ENCODE assay signal across 1 cellular context in genomic region chr15:48330855-48331795, GRCh38.
TF ChIP-seq lines count a peak whose summit lies in the region.

Gene DUT, plus strand, starts transcription at chr15:48331429. Its CDS starts 87 bp downstream, at chr15:48331516.

TF ChIP-seq in K562, 482 proteins besides CTCF, POLR2A, EP300 and RAD21 (continued from another document and continues in another):
- TF ChIP-seq, protein P1, sequence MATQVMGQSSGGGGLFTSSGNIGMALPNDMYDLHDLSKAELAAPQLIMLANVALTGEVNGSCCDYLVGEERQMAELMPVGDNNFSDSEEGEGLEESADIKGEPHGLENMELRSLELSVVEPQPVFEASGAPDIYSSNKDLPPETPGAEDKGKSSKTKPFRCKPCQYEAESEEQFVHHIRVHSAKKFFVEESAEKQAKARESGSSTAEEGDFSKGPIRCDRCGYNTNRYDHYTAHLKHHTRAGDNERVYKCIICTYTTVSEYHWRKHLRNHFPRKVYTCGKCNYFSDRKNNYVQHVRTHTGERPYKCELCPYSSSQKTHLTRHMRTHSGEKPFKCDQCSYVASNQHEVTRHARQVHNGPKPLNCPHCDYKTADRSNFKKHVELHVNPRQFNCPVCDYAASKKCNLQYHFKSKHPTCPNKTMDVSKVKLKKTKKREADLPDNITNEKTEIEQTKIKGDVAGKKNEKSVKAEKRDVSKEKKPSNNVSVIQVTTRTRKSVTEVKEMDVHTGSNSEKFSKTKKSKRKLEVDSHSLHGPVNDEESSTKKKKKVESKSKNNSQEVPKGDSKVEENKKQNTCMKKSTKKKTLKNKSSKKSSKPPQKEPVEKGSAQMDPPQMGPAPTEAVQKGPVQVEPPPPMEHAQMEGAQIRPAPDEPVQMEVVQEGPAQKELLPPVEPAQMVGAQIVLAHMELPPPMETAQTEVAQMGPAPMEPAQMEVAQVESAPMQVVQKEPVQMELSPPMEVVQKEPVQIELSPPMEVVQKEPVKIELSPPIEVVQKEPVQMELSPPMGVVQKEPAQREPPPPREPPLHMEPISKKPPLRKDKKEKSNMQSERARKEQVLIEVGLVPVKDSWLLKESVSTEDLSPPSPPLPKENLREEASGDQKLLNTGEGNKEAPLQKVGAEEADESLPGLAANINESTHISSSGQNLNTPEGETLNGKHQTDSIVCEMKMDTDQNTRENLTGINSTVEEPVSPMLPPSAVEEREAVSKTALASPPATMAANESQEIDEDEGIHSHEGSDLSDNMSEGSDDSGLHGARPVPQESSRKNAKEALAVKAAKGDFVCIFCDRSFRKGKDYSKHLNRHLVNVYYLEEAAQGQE (CRISPR knock-in tag; IDR thresholded peaks at IDR 0.05; ENCODE audit: low read depth): peak; percentile 96
- TF ChIP-seq DEAF1 (CRISPR knock-in tag; IDR thresholded peaks at IDR 0.05): no peak
- TF ChIP-seq ZBED1 (IDR thresholded peaks at IDR 0.05): 0 out of 2 replicates have a peak, but pooled peaks have one; percentile 23
- peak; percentile 49; the same call in 1 of the 2 replicates for TF ChIP-seq NFIC (IDR thresholded peaks at IDR 0.05)
- TF ChIP-seq RFX7 (CRISPR knock-in tag; IDR thresholded peaks at IDR 0.05): no peak
- no peak for TF ChIP-seq BRF1 (IDR thresholded peaks at IDR 0.05; ENCODE audit: borderline replicate concordance, extremely low read depth, insufficient read length)
- TF ChIP-seq ZNF445 (CRISPR knock-in tag; IDR thresholded peaks at IDR 0.05; ENCODE audit: low read depth): no peak
- no peak for TF ChIP-seq SLC30A9 (CRISPR knock-in tag; IDR thresholded peaks at IDR 0.05)
- TF ChIP-seq SIRT6 (IDR thresholded peaks at IDR 0.05; ENCODE audit: low read depth, low read length): no peak
- TF ChIP-seq MCM5 (IDR thresholded peaks at IDR 0.05; ENCODE audit: low read depth): no peak
- 0 out of 2 replicates have a peak, but pooled peaks have one; percentile 3 for TF ChIP-seq TEAD4 (IDR thresholded peaks at IDR 0.05; ENCODE audit: low read length)
- no peak for TF ChIP-seq TEAD4 (CRISPR knock-in tag; IDR thresholded peaks at IDR 0.05; ENCODE audit: borderline replicate concordance)
- no peak for TF ChIP-seq FOS (IDR thresholded peaks at IDR 0.05; ENCODE audit: extremely low read depth, insufficient read length)
- peak; percentile 89 for TF ChIP-seq ARID4B (CRISPR knock-in tag; IDR thresholded peaks at IDR 0.05)
- TF ChIP-seq FOXM1 (IDR thresholded peaks at IDR 0.05; ENCODE audit: low read depth): no peak
- no peak for TF ChIP-seq FOXM1 (CRISPR knock-in tag; IDR thresholded peaks at IDR 0.05; ENCODE audit: low read depth)
- TF ChIP-seq ERF (CRISPR knock-in tag; IDR thresholded peaks at IDR 0.05): no peak
- no peak for TF ChIP-seq ZNF668 (CRISPR knock-in tag; IDR thresholded peaks at IDR 0.05)
- no peak for TF ChIP-seq FOXA3 (CRISPR knock-in tag; conservative IDR thresholded peaks at IDR 0.05 in 1 of 2, IDR thresholded peaks at IDR 0.05 in 1 of 2)
- 0 out of 2 replicates have a peak, but pooled peaks have one; percentile 56 for TF ChIP-seq MYC (IDR thresholded peaks at IDR 0.05; ENCODE audit: low read depth, low read length)
- TF ChIP-seq MYC (CRISPR knock-in tag; IDR thresholded peaks at IDR 0.05; ENCODE audit: borderline replicate concordance, low read depth): 0 out of 2 replicates have a peak, but pooled peaks have one; percentile 50
- no peak for TF ChIP-seq ZNF431 (CRISPR knock-in tag; IDR thresholded peaks at IDR 0.05)
- no peak for TF ChIP-seq CBFB (CRISPR knock-in tag; IDR thresholded peaks at IDR 0.05)
- TF ChIP-seq ZNF707 (CRISPR knock-in tag; conservative IDR thresholded peaks at IDR 0.05): no peak
- no peak for TF ChIP-seq ZNF592 (IDR thresholded peaks at IDR 0.05)
- TF ChIP-seq ELK3 (CRISPR knock-in tag; IDR thresholded peaks at IDR 0.05): no peak
- peak; percentile 97 for TF ChIP-seq NR2C1 (IDR thresholded peaks at IDR 0.05)
- peak; percentile 97 for TF ChIP-seq NR2C1 (tag; IDR thresholded peaks at IDR 0.05)
- TF ChIP-seq MAFF (IDR thresholded peaks at IDR 0.05; ENCODE audit: low read length): no peak
- TF ChIP-seq HMBOX1 (IDR thresholded peaks at IDR 0.05): no peak
- TF ChIP-seq PYGO2 (tag; IDR thresholded peaks at IDR 0.05): no peak
- peak; percentile 83 for TF ChIP-seq RBBP5 (IDR thresholded peaks at IDR 0.05; ENCODE audit: borderline replicate concordance, insufficient read depth, low read length, poor library complexity, severe bottlenecking)
- TF ChIP-seq, protein P2, sequence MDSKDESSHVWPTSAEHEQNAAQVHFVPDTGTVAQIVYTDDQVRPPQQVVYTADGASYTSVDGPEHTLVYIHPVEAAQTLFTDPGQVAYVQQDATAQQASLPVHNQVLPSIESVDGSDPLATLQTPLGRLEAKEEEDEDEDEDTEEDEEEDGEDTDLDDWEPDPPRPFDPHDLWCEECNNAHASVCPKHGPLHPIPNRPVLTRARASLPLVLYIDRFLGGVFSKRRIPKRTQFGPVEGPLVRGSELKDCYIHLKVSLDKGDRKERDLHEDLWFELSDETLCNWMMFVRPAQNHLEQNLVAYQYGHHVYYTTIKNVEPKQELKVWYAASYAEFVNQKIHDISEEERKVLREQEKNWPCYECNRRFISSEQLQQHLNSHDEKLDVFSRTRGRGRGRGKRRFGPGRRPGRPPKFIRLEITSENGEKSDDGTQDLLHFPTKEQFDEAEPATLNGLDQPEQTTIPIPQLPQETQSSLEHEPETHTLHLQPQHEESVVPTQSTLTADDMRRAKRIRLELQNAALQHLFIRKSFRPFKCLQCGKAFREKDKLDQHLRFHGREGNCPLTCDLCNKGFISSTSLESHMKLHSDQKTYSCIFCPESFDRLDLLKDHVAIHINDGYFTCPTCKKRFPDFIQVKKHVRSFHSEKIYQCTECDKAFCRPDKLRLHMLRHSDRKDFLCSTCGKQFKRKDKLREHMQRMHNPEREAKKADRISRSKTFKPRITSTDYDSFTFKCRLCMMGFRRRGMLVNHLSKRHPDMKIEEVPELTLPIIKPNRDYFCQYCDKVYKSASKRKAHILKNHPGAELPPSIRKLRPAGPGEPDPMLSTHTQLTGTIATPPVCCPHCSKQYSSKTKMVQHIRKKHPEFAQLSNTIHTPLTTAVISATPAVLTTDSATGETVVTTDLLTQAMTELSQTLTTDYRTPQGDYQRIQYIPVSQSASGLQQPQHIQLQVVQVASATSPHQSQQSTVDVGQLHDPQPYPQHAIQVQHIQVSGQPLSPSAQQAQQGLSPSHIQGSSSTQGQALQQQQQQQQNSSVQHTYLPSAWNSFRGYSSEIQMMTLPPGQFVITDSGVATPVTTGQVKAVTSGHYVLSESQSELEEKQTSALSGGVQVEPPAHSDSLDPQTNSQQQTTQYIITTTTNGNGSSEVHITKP (IDR thresholded peaks at IDR 0.05; ENCODE audit: partially characterized antibody): no peak
- TF ChIP-seq POLR2B (IDR thresholded peaks at IDR 0.05; ENCODE audit: low read depth, partially characterized antibody): peak; percentile 57
- TF ChIP-seq HNRNPH1 (optimal IDR thresholded peaks at IDR 0.05; ENCODE audit: low read depth, low read length): no peak
- no peak for TF ChIP-seq PTRF (tag; IDR thresholded peaks at IDR 0.05)
- 0 out of 2 replicates have a peak, but pooled peaks have one; percentile 70 for TF ChIP-seq ZNF282 (CRISPR knock-in tag; IDR thresholded peaks at IDR 0.05)
- no peak for TF ChIP-seq TRIM28 (IDR thresholded peaks at IDR 0.05)
- TF ChIP-seq HCFC1 (IDR thresholded peaks at IDR 0.05; ENCODE audit: low read depth, low read length): peak; percentile 54
- TF ChIP-seq NFRKB (IDR thresholded peaks at IDR 0.05; ENCODE audit: low read depth): peak; percentile 49
- TF ChIP-seq ZNF780A (CRISPR knock-in tag; IDR thresholded peaks at IDR 0.05): no peak
- TF ChIP-seq ZNF717 (CRISPR knock-in tag; IDR thresholded peaks at IDR 0.05): no peak
- TF ChIP-seq NBN (IDR thresholded peaks at IDR 0.05; ENCODE audit: low read depth): no peak
- TF ChIP-seq NFATC3 (IDR thresholded peaks at IDR 0.05): no peak
- TF ChIP-seq ZNF764 (CRISPR knock-in tag; IDR thresholded peaks at IDR 0.05; ENCODE audit: low read depth): no peak
- TF ChIP-seq NCOA6 (IDR thresholded peaks at IDR 0.05): peak; percentile 68; the same call in 1 of the 2 replicates
- TF ChIP-seq ZFX (CRISPR knock-in tag; IDR thresholded peaks at IDR 0.05): peak; percentile 90
- no peak for TF ChIP-seq TAF9B (IDR thresholded peaks at IDR 0.05; ENCODE audit: partially characterized antibody)
- TF ChIP-seq RBM15 (IDR thresholded peaks at IDR 0.05; ENCODE audit: insufficient read depth, low read length): no peak
- TF ChIP-seq PHB (CRISPR knock-in tag; IDR thresholded peaks at IDR 0.05): 0 out of 2 replicates have a peak, but pooled peaks have one; percentile 50
- TF ChIP-seq XRCC3 (IDR thresholded peaks at IDR 0.05): no peak
- no peak for TF ChIP-seq E2F3 (CRISPR knock-in tag; IDR thresholded peaks at IDR 0.05)
